31 cellular contexts compared by ENCODE assay signal in genomic region chr11:60813324-60813723, GRCh38. TPM values are rescaled to one million over a fixed set of nuclear protein-coding genes. Genes with fewer than 3 reads are reported as not detected.
DNase-seq lines count a peak whose midpoint lies in the region; ATAC-seq, FAIRE-seq and TF ChIP-seq lines count a peak whose summit lies in the region.
"Had no signal": no experiment of that assay in that cellular context is flagged by ENCODE, and none has a peak within 500 bp of the region (broad histone marks: within the 10 kb centered on the region; RNA-seq: fewer than 3 reads in every experiment).

No MANE protein-coding gene starts in this region.

- H2AFZ ChIP-seq in osteoblast (ENCODE audit: low read length): no peak overlapping the region
- H2AFZ ChIP-seq: GM23248 had no signal

- H3K27ac ChIP-seq in osteoblast (ENCODE audit: low read depth, low read length): no peak overlapping the region
- H3K27ac ChIP-seq: A549; BLaER1 treated with 17β-estradiol and CSF1 and Interleukin-3, amounts not matched to agents 10 nM and 100 nM; GM23248; RWPE1 had no signal

- H3K4me3 ChIP-seq in osteoblast (ENCODE audit: insufficient read depth, low read length): no peak overlapping the region
- H3K4me3 ChIP-seq: A549; BLaER1 treated with 17β-estradiol and CSF1 and Interleukin-3, amounts not matched to agents 10 nM and 100 nM; GM23248; K562; MG63 had no signal

- H3K4me2 ChIP-seq in osteoblast (ENCODE audit: insufficient read depth, low read length): no peak overlapping the region
- H3K4me2 ChIP-seq: A549 had no signal

- no peak for TF ChIP-seq CTCF in osteoblast (IDR thresholded peaks at IDR 0.05; ENCODE audit: extremely low read depth, low read depth, low read length)

- no peaks in the 10 kb centered on the region for H3K4me1 ChIP-seq in osteoblast (ENCODE audit: insufficient read depth, low read length)
- H3K4me1 ChIP-seq: A549 had no signal

- H3K27me3 ChIP-seq in osteoblast (ENCODE audit: insufficient read depth, low read length): no peaks in the 10 kb centered on the region
- H3K27me3 ChIP-seq: BLaER1 treated with 17β-estradiol and CSF1 and Interleukin-3, amounts not matched to agents 10 nM and 100 nM; MG63 had no signal

- DNase-seq in GM12891 (ENCODE audit: insufficient read length, low spot score) (no peak), Kasumi-1 (lab: John Stamatoyannopoulos, UW) (peak; percentile 16 to 33), SKM-1 treated with dmso at 0.1 percent for 144 hours (lab: John Stamatoyannopoulos, UW; ENCODE audit: unreplicated experiment) (peak; percentile 54), osteoblast (ENCODE audit: insufficient read length, low spot score, missing footprints) (peak; percentile 32), glomerular visceral epithelial cell (ENCODE audit: extremely low spot score) (no peak)
- no peak for DNase-seq in activated T-cell treated with anti-CD3 and anti-CD28 coated beads, Interleukin-2, amount 50 U/mL, for 48 hours
- DNase-seq: AML-193; CD4-positive, alpha-beta memory T cell; COR-L47; DMS53; GM23248; H7; MG63; NCI-H1105; NCI-H146; NCI-H2107; NCI-H446; NCI-H524 treated with DMSO at 0.1 percent for 48 hours; NCI-H774; SHP77; SW 1271 had no signal

- TF ChIP-seq POLR2A in GM12891 (IDR thresholded peaks at IDR 0.05; ENCODE audit: low read depth, low read length): no peak

- no peaks in the 10 kb centered on the region for H3K79me2 ChIP-seq in osteoblast (ENCODE audit: insufficient read depth, low read length)

- no peaks in the 10 kb centered on the region for H3K36me3 ChIP-seq in osteoblast (ENCODE audit: insufficient read depth, low read length)
- H3K36me3 ChIP-seq: BLaER1 treated with 17β-estradiol and CSF1 and Interleukin-3, amounts not matched to agents 10 nM and 100 nM; MG63 had no signal

- no peak for ATAC-seq in HG03439 (IDR thresholded peaks at IDR 0.05; ENCODE audit: unreplicated experiment)
- ATAC-seq: A549, K562 had no signal

- peaks cover 9% of the 10 kb centered on the region for H3K9me3 ChIP-seq in osteoblast (ENCODE audit: low read depth, low read length)

- H4K20me1 ChIP-seq in osteoblast (ENCODE audit: insufficient read depth, low read length): no peaks in the 10 kb centered on the region
- H4K20me1 ChIP-seq: BLaER1 treated with 17β-estradiol and CSF1 and Interleukin-3, amounts not matched to agents 10 nM and 100 nM had no signal

- FAIRE-seq in GM12891 (lab: Jason Lieb, UNC): peak; percentile 26
- FAIRE-seq: A549, GM19239, HTR-8/SVneo, K562 had no signal

TF ChIP-seq in GM12891, 5 proteins besides CTCF, POLR2A, EP300 and RAD21:
- TF ChIP-seq SPI1 (IDR thresholded peaks at IDR 0.05; ENCODE audit: low read depth, low read length) (0 out of 2 replicates have a peak, but pooled peaks have one; percentile 36), TAF1 (IDR thresholded peaks at IDR 0.05; ENCODE audit: low read depth, low read length) (no peak), POU2F2 (IDR thresholded peaks at IDR 0.05; ENCODE audit: low read depth, low read length) (no peak), PAX5 (IDR thresholded peaks at IDR 0.05; ENCODE audit: insufficient read depth, low read length, severe bottlenecking) (no peak), POLR2AphosphoS5 (IDR thresholded peaks at IDR 0.05; ENCODE audit: low read depth, low read length) (no peak)

RNA-seq across cellular contexts. Expression of gene MS4A10, which starts 28.2 kb away (rescaled TPM):
- not detected for polyA plus RNA-seq in GM12891 (2012; ENCODE audit: low read depth, missing spikeins)
- total RNA-seq in osteoblast: not detected in 2 replicates
- total RNA-seq: CD4-positive, alpha-beta memory T cell; Daoy; G401; GM23248; H7; K562; SK-MEL-5 had no signal
- polyA plus RNA-seq: A549; CD4-positive, alpha-beta memory T cell; GM23248; K562 had no signal

RNA-seq across cellular contexts. Expression of gene CCDC86, which starts 28.6 kb away (rescaled TPM):
- polyA plus RNA-seq in GM12891 (2012; ENCODE audit: low read depth, missing spikeins): 24.8 TPM
- total RNA-seq in osteoblast: 6.2 and 7.4 TPM in 2 replicates

RNA-seq across cellular contexts. Expression of gene PTGDR2, which starts 42.4 kb away (rescaled TPM):
- 0.05 TPM for polyA plus RNA-seq in GM12891 (2012; ENCODE audit: low read depth, missing spikeins)
- not detected in 2 replicates for total RNA-seq in osteoblast
- total RNA-seq: G401, GM23248, SK-MEL-5 had no signal

RNA-seq across cellular contexts. Expression of gene ZP1, which starts 54.0 kb away (rescaled TPM):
- not detected for polyA plus RNA-seq in GM12891 (2012; ENCODE audit: low read depth, missing spikeins)
- under 0.01 and 0.36 TPM in 2 replicates for total RNA-seq in osteoblast
- total RNA-seq: Daoy, G401, H7, K562, SK-MEL-5 had no signal

RNA-seq across cellular contexts. Expression of gene MS4A15, which starts 56.7 kb away (rescaled TPM):
- polyA plus RNA-seq in GM12891 (2012; ENCODE audit: low read depth, missing spikeins): 0.27 TPM
- total RNA-seq in osteoblast: not detected in 2 replicates
- total RNA-seq: CD4-positive, alpha-beta memory T cell; Daoy; G401; GM23248; K562; SK-MEL-5 had no signal
- polyA plus RNA-seq: A549; CD4-positive, alpha-beta memory T cell; GM23248; K562 had no signal

Comparison
In these comparisons a context has a peak if more than half of its experiments do, and no peak if none do; other contexts are left out.
1. DNase-seq: peak in Kasumi-1 (2 of 2), SKM-1 treated with dmso at 0.1 percent for 144 hours (single experiment) and osteoblast (single experiment); none in GM12891 (single experiment), activated T-cell treated with anti-CD3 and anti-CD28 coated beads, Interleukin-2, amount 50 U/mL, for 48 hours (0 of 2) and glomerular visceral epithelial cell (single experiment).